Comparison of ENCODE assay signal across 8 cellular contexts in the genomic region with DNA sequence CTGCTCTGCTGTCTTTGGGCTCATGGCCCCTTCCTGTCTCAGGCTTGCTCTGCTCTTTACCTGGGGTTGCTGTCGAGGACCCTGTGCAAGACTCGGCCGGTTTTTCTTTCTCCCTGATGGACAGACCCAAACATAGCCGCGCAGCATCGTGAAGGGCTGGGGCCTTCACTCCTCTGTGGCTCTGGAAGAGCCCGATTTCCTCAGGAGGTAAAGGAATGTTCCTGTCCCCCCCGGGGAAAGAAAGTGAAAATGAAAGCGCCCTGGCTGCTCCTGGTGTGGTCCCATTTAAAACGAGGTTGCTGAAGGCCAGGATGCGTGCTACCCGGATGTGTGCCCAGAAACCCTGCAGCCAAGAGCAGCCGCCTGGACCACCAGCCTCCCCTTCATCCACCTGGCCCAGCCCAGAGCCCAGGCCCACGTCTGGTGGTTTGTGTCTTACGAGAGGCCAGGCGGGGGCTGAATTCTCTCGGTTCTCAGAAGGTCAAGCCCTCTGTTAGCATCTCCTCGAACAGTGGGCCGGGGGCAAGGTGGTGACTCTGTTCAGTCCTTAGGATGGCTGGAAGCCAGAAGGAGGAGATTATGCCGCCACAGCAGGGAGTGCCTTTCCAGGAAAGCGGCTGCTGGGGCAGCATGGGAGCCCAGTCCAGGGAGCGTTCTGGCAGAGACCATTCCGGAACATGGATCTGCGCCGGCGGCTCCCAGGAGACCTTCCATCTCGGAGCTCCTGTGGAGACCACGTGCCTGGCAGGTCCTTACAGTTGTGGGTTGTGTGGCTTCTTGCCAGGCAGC. TPM values are rescaled to one million over a fixed set of nuclear protein-coding genes. Genes with fewer than 3 reads are reported as not detected.
DNase-seq lines count a peak whose midpoint lies in the region; ATAC-seq, FAIRE-seq and TF ChIP-seq lines count a peak whose summit lies in the region.

No MANE protein-coding gene starts in this region.

- peaks cover 62% of the 10 kb centered on the region for H3K79me2 ChIP-seq in K562 (ENCODE audit: control insufficient read depth, insufficient read depth, low read length)

- H3K9ac ChIP-seq in K562 (ENCODE audit: insufficient read depth in 1 of 2, low read depth in 2 of 2, low read length in 2 of 2) (peak overlapping the region; percentile 90 to 98), kidney (ENCODE audit: low read length in 2 of 2) (peak overlapping the region; percentile 49 to 83)

- WGBS in K562 (ENCODE audit: insufficient coverage, low coverage, missing lambda C conversion rate) = 6% methylated on average over 28 of the region's 28 CpGs

- H3K4me3 ChIP-seq in K562 (peak overlapping the region; percentile 92), kidney (ENCODE audit: low read length in 2 of 2) (peak overlapping the region; percentile 68 to 86)

- no peak for TF ChIP-seq CTCF in K562 (IDR thresholded peaks at IDR 0.05 in 2 of 3, conservative IDR thresholded peaks at IDR 0.05 in 1 of 3; ENCODE audit: insufficient read depth in 2 of 3, low read depth in 1 of 3, low read length in 3 of 3)
- TF ChIP-seq CTCF in kidney (IDR thresholded peaks at IDR 0.05; ENCODE audit: borderline replicate concordance, extremely low read depth, insufficient read depth) = no peak
- no peak for TF ChIP-seq CTCF in D721Med (IDR thresholded peaks at IDR 0.05; ENCODE audit: insufficient read depth, missing control alignments)

- H3K27ac ChIP-seq in K562 (ENCODE audit: extremely low read depth, low read depth, low read length) = peak overlapping the region; percentile 96
- H3K27ac ChIP-seq in kidney (ENCODE audit: low read depth in 2 of 2, low read length in 2 of 2) = peak overlapping the region; percentile 30 to 94

- TF ChIP-seq RAD21 in K562 (CRISPR knock-in tag; conservative IDR thresholded peaks at IDR 0.05 in 1 of 2, IDR thresholded peaks at IDR 0.05 in 1 of 2) = no peak

- H3K9me3 ChIP-seq in K562 (replicated peaks; ENCODE audit: control insufficient read depth, insufficient read depth, low read depth, low read length) (no peaks in the 10 kb centered on the region), kidney (ENCODE audit: control insufficient read depth in 1 of 2, low read length in 2 of 2) (no peaks in the 10 kb centered on the region)

- CTCF ChIA-PET in K562 (lab: Yijun Ruan, JAX; ENCODE audit: low intra/inter-chr PET ratio) = interaction anchor here (0.7 kb wide), 1 partner anchor 24 kb away, joined by 4 read pairs; no protein-coding TSS in a partner anchor

- TF ChIP-seq EP300 in K562 (IDR thresholded peaks at IDR 0.05; ENCODE audit: low read length) = no peak

- no peak overlapping the region for H2AFZ ChIP-seq in K562 (ENCODE audit: low read depth, low read length)

- BruUV-seq in K562 (replicated peaks; lab: Mats Ljungman, UMichigan) = no TSS peak

- H3K4me1 ChIP-seq in K562 (replicated peaks in 1 of 2; ENCODE audit: control insufficient read depth in 2 of 2, insufficient read depth in 2 of 2, low read length in 2 of 2) (peaks cover 57 to 73% of the 10 kb centered on the region in 2 experiments), kidney (ENCODE audit: control insufficient read depth in 1 of 2, insufficient read depth in 1 of 2, low read depth in 1 of 2, low read length in 2 of 2) (peaks cover 20 to 32% of the 10 kb centered on the region in 2 donors)

- H3K36me3 ChIP-seq in K562 (ENCODE audit: control insufficient read depth, insufficient read depth, low read length) (peaks cover 29% of the 10 kb centered on the region; the same call in 2 of the 3 replicates), kidney (ENCODE audit: control insufficient read depth in 1 of 2, insufficient read depth in 2 of 2, low read length in 2 of 2) (peaks cover 0 to 6% of the 10 kb centered on the region in 2 donors)

- POLR2A ChIA-PET in K562 (lab: Yijun Ruan, JAX) = interaction anchor here (0.6 to 6.0 kb wide), 10 partner anchors 8 to 56 kb away, joined by 3 to 47 read pairs (median 6); a partner anchor contains a TSS

- H3K9me1 ChIP-seq in K562 (ENCODE audit: control insufficient read depth, insufficient read depth, low read length) = peaks cover 22% of the 10 kb centered on the region

- no peak for FAIRE-seq in K562 (lab: Jason Lieb, UNC)
- FAIRE-seq in kidney (lab: Jason Lieb, UNC) = no peak
- FAIRE-seq in D721Med (lab: Jason Lieb, UNC) = no peak

- H3K4me2 ChIP-seq in K562 (ENCODE audit: insufficient read depth, low read length) = peak overlapping the region; percentile 92

- ATAC-seq in K562 = no peak
- ATAC-seq in GM19397 (IDR thresholded peaks at IDR 0.05; ENCODE audit: unreplicated experiment) = no peak

- intact Hi-C loops in K562 (cut with micrococcal nuclease) = loop anchor here (2.0 kb wide), 1 partner anchor 56 kb away; no protein-coding TSS in a partner anchor
- intact Hi-C loops in kidney (cut with DNase I) = no loop called here

- no peaks in the 10 kb centered on the region for H3K27me3 ChIP-seq in K562 (ENCODE audit: control insufficient read depth in 2 of 2, insufficient read depth in 2 of 2, low read length in 2 of 2)

- peaks cover 56% of the 10 kb centered on the region for H4K20me1 ChIP-seq in K562 (replicated peaks; ENCODE audit: control insufficient read depth, insufficient read depth, low read length)

- in situ Hi-C loops in K562 (cut with MboI) = no loop called here

- TF ChIP-seq POLR2A in K562 (conservative IDR thresholded peaks at IDR 0.05) = no peak

- DNase-seq in ELF-1 (ENCODE audit: low read depth, low spot score) = peak; percentile 49
- peak; percentile 81 for DNase-seq in NCI-H2107 treated with DMSO at 0.1 percent for 48 hours (lab: John Stamatoyannopoulos, UW; ENCODE audit: unreplicated experiment)
- DNase-seq in K562 (ENCODE audit: extremely low read depth in 1 of 4, low spot score in 3 of 4) = peak in 2 of 4 experiments; percentile 53 to 79
- DNase-seq in kidney = peak; percentile 86
- DNase-seq in stimulated activated naive CD4-positive, alpha-beta T cell treated with Interleukin-2 at 50 U/mL for 16 hours (lab: John Stamatoyannopoulos, UW) = peak; percentile 13
- DNase-seq in hippocampal formation (lab: John Stamatoyannopoulos, UW) = no peak
- no peak for DNase-seq in D721Med (ENCODE audit: insufficient read length, low spot score)

RNA-seq across cellular contexts. Expression of a gene that starts 1.2 kb away (rescaled TPM):
- total RNA-seq in K562 (2011; cell fraction: chromatin; rRNA removed; ENCODE audit: low replicate concordance) = 206 and 587 TPM in 2 replicates
- 479 and 565 TPM in 2 replicates for total RNA-seq in K562 (2011; cell fraction: nucleolus; rRNA removed)
- total RNA-seq in K562 (2011; cell fraction: nucleoplasm; rRNA removed) = 351 and 369 TPM in 2 replicates
- total RNA-seq in K562 (2014; rRNA removed) = 331 and 360 TPM in 2 replicates
- 31.6 and 42.7 TPM in 2 replicates for total RNA-seq in K562 (2014; rRNA removed; fragmentation: Illumina TruSeq; extraction: Trizol)
- total RNA-seq in K562 (2015; rRNA removed; fragmentation: Illumina TruSeq; extraction: Trizol) = 129 and 132 TPM in 2 replicates
- 228 and 233 TPM in 2 replicates for total RNA-seq in K562 (2021)
- 192 and 244 TPM in 2 replicates for polyA plus RNA-seq in K562 (2011; rRNA removed)
- 357 and 647 TPM in 2 replicates for polyA plus RNA-seq in K562 (2011; cell fraction: cytosol; rRNA removed)
- polyA plus RNA-seq in K562 (2011; cell fraction: nucleus; rRNA removed) = 690 and 902 TPM in 2 replicates
- 198 and 243 TPM in 2 replicates for polyA plus RNA-seq in K562 (2012)
- 44.3 and 143 TPM in 2 replicates for polyA plus RNA-seq in K562 (2014; fragmentation: Illumina TruSeq; extraction: Trizol)
- 10 to 100 TPM in 1 of 2 experiments, 1 to 10 TPM in 1; 7.0 to 18.1 TPM for polyA plus RNA-seq in K562 (2014; fragmentation: Nextera tagmentation; extraction: Ambion mirVana)
- 285 and 338 TPM in 2 replicates for polyA plus RNA-seq in K562 (2014; rRNA removed)
- polyA minus RNA-seq in K562 (2011; rRNA and poly(A)+ RNA removed) = 38.4 and 72.5 TPM in 2 replicates
- 79.7 and 95.8 TPM in 2 replicates for polyA minus RNA-seq in K562 (2011; cell fraction: cytosol; rRNA and poly(A)+ RNA removed)
- 159 and 171 TPM in 2 replicates for polyA minus RNA-seq in K562 (2011; cell fraction: nucleus; rRNA and poly(A)+ RNA removed)
- 221 TPM for total RNA-seq in kidney
- 410 TPM for polyA plus RNA-seq in kidney (ENCODE audit: insufficient read depth, low read depth, low replicate concordance)

RNA-seq across cellular contexts. Expression of a gene that starts 8.5 kb away (rescaled TPM):
- 0.53 and 1.4 TPM in 2 replicates for total RNA-seq in K562 (2011; cell fraction: chromatin; rRNA removed; ENCODE audit: low replicate concordance)
- total RNA-seq in K562 (2011; cell fraction: nucleolus; rRNA removed) = 1.2 and 2.2 TPM in 2 replicates
- 0.59 and 0.69 TPM in 2 replicates for total RNA-seq in K562 (2011; cell fraction: nucleoplasm; rRNA removed)
- total RNA-seq in K562 (2014; rRNA removed) (0.32 and 0.86 TPM in 2 replicates), K562 (2014; rRNA removed; fragmentation: Illumina TruSeq; extraction: Trizol) (0.11 and 0.16 TPM in 2 replicates), K562 (2015; rRNA removed; fragmentation: Illumina TruSeq; extraction: Trizol) (0.11 and 0.22 TPM in 2 replicates), K562 (2021) (0.62 and 0.69 TPM in 2 replicates), kidney (6.0 TPM)
- polyA plus RNA-seq in K562 (2011; rRNA removed) (0.08 and 0.20 TPM in 2 replicates), K562 (2014; fragmentation: Illumina TruSeq; extraction: Trizol) (0.06 and 0.12 TPM in 2 replicates), K562 (2014; fragmentation: Nextera tagmentation; extraction: Ambion mirVana) (not detected), K562 (2014; rRNA removed) (0.03 and 0.36 TPM in 2 replicates), kidney (ENCODE audit: insufficient read depth, low read depth, low replicate concordance) (0.73 TPM)
- 0.10 and 0.61 TPM in 2 replicates for polyA plus RNA-seq in K562 (2011; cell fraction: cytosol; rRNA removed)
- 0.29 and 1.1 TPM in 2 replicates for polyA plus RNA-seq in K562 (2011; cell fraction: nucleus; rRNA removed)
- polyA plus RNA-seq in K562 (2012) = 0.39 and 0.47 TPM in 2 replicates
- polyA minus RNA-seq in K562 (2011; rRNA and poly(A)+ RNA removed) = 0.09 and 0.18 TPM in 2 replicates
- 0.57 TPM in 1 of 2 replicates, not detected in the other for polyA minus RNA-seq in K562 (2011; cell fraction: cytosol; rRNA and poly(A)+ RNA removed)
- 0.40 and 0.44 TPM in 2 replicates for polyA minus RNA-seq in K562 (2011; cell fraction: nucleus; rRNA and poly(A)+ RNA removed)

RNA-seq across cellular contexts. Expression of a gene that starts 24.3 kb away (rescaled TPM):
- total RNA-seq in K562 (2011; cell fraction: chromatin; rRNA removed; ENCODE audit: low replicate concordance) = 6.2 and 10.7 TPM in 2 replicates
- 8.3 and 8.9 TPM in 2 replicates for total RNA-seq in K562 (2011; cell fraction: nucleolus; rRNA removed)
- 6.8 and 8.3 TPM in 2 replicates for total RNA-seq in K562 (2011; cell fraction: nucleoplasm; rRNA removed)
- 9.0 and 16.8 TPM in 2 replicates for total RNA-seq in K562 (2014; rRNA removed)
- total RNA-seq in K562 (2014; rRNA removed; fragmentation: Illumina TruSeq; extraction: Trizol) = 1.8 and 1.9 TPM in 2 replicates
- total RNA-seq in K562 (2015; rRNA removed; fragmentation: Illumina TruSeq; extraction: Trizol) = 2.9 and 4.1 TPM in 2 replicates
- 14.1 and 15.5 TPM in 2 replicates for total RNA-seq in K562 (2021)
- polyA plus RNA-seq in K562 (2011; rRNA removed) = 2.7 and 5.6 TPM in 2 replicates
- polyA plus RNA-seq in K562 (2011; cell fraction: cytosol; rRNA removed) = 4.2 and 11.4 TPM in 2 replicates
- 4.0 and 5.9 TPM in 2 replicates for polyA plus RNA-seq in K562 (2011; cell fraction: nucleus; rRNA removed)
- 4.8 and 6.7 TPM in 2 replicates for polyA plus RNA-seq in K562 (2012)
- 1.9 and 5.9 TPM in 2 replicates for polyA plus RNA-seq in K562 (2014; fragmentation: Illumina TruSeq; extraction: Trizol)
- 1 to 10 TPM in 1 of 2 experiments, under 1 TPM in 1; 0.77 to 1.0 TPM for polyA plus RNA-seq in K562 (2014; fragmentation: Nextera tagmentation; extraction: Ambion mirVana)
- 6.9 and 9.0 TPM in 2 replicates for polyA plus RNA-seq in K562 (2014; rRNA removed)
- polyA minus RNA-seq in K562 (2011; rRNA and poly(A)+ RNA removed) = 1.9 and 2.1 TPM in 2 replicates
- 7.1 and 8.0 TPM in 2 replicates for polyA minus RNA-seq in K562 (2011; cell fraction: cytosol; rRNA and poly(A)+ RNA removed)
- 3.4 and 3.7 TPM in 2 replicates for polyA minus RNA-seq in K562 (2011; cell fraction: nucleus; rRNA and poly(A)+ RNA removed)
- 13.0 TPM for total RNA-seq in kidney
- 4.7 TPM for polyA plus RNA-seq in kidney (ENCODE audit: insufficient read depth, low read depth, low replicate concordance)

RNA-seq across cellular contexts. Expression of a gene that starts 32.2 kb away (rescaled TPM):
- 49.1 and 124 TPM in 2 replicates for total RNA-seq in K562 (2011; cell fraction: chromatin; rRNA removed; ENCODE audit: low replicate concordance)
- total RNA-seq in K562 (2011; cell fraction: nucleolus; rRNA removed) = 125 and 127 TPM in 2 replicates
- 91.0 and 99.2 TPM in 2 replicates for total RNA-seq in K562 (2011; cell fraction: nucleoplasm; rRNA removed)
- total RNA-seq in K562 (2014; rRNA removed) (228 and 230 TPM in 2 replicates), K562 (2014; rRNA removed; fragmentation: Illumina TruSeq; extraction: Trizol) (26.7 and 47.2 TPM in 2 replicates), K562 (2015; rRNA removed; fragmentation: Illumina TruSeq; extraction: Trizol) (83.8 and 90.1 TPM in 2 replicates), K562 (2021) (112 and 120 TPM in 2 replicates), kidney (37.8 TPM)
- polyA plus RNA-seq in K562 (2011; rRNA removed) (65.9 and 115 TPM in 2 replicates), K562 (2014; fragmentation: Illumina TruSeq; extraction: Trizol) (81.0 and 93.0 TPM in 2 replicates), K562 (2014; fragmentation: Nextera tagmentation; extraction: Ambion mirVana) (10 to 100 TPM; 34.9 to 77.0 TPM), K562 (2014; rRNA removed) (154 and 166 TPM in 2 replicates), kidney (ENCODE audit: insufficient read depth, low read depth, low replicate concordance) (141 TPM)
- 142 and 334 TPM in 2 replicates for polyA plus RNA-seq in K562 (2011; cell fraction: cytosol; rRNA removed)
- polyA plus RNA-seq in K562 (2011; cell fraction: nucleus; rRNA removed) = 277 and 406 TPM in 2 replicates
- 90.3 and 111 TPM in 2 replicates for polyA plus RNA-seq in K562 (2012)
- polyA minus RNA-seq in K562 (2011; rRNA and poly(A)+ RNA removed) = 25.6 and 46.0 TPM in 2 replicates
- 61.9 and 66.6 TPM in 2 replicates for polyA minus RNA-seq in K562 (2011; cell fraction: cytosol; rRNA and poly(A)+ RNA removed)
- 48.2 and 76.1 TPM in 2 replicates for polyA minus RNA-seq in K562 (2011; cell fraction: nucleus; rRNA and poly(A)+ RNA removed)

RNA-seq across cellular contexts. Expression of a gene that starts 38.2 kb away (rescaled TPM):
- 16.4 and 31.0 TPM in 2 replicates for total RNA-seq in K562 (2011; cell fraction: chromatin; rRNA removed; ENCODE audit: low replicate concordance)
- total RNA-seq in K562 (2011; cell fraction: nucleolus; rRNA removed) = 27.0 and 28.6 TPM in 2 replicates
- total RNA-seq in K562 (2011; cell fraction: nucleoplasm; rRNA removed) = 20.4 and 20.5 TPM in 2 replicates
- total RNA-seq in K562 (2014; rRNA removed) = 42.2 and 50.8 TPM in 2 replicates
- 4.9 and 8.3 TPM in 2 replicates for total RNA-seq in K562 (2014; rRNA removed; fragmentation: Illumina TruSeq; extraction: Trizol)
- total RNA-seq in K562 (2015; rRNA removed; fragmentation: Illumina TruSeq; extraction: Trizol) = 18.9 and 23.2 TPM in 2 replicates
- 38.2 and 41.8 TPM in 2 replicates for total RNA-seq in K562 (2021)
- polyA plus RNA-seq in K562 (2011; rRNA removed) = 10.8 and 15.6 TPM in 2 replicates
- 12.7 and 22.3 TPM in 2 replicates for polyA plus RNA-seq in K562 (2011; cell fraction: cytosol; rRNA removed)
- 44.7 and 65.7 TPM in 2 replicates for polyA plus RNA-seq in K562 (2011; cell fraction: nucleus; rRNA removed)
- 28.9 and 30.6 TPM in 2 replicates for polyA plus RNA-seq in K562 (2012)
- 12.5 and 20.9 TPM in 2 replicates for polyA plus RNA-seq in K562 (2014; fragmentation: Illumina TruSeq; extraction: Trizol)
- 1 to 10 TPM; 3.2 to 3.8 TPM for polyA plus RNA-seq in K562 (2014; fragmentation: Nextera tagmentation; extraction: Ambion mirVana)
- polyA plus RNA-seq in K562 (2014; rRNA removed) = 34.3 and 48.7 TPM in 2 replicates
- 1.9 and 2.0 TPM in 2 replicates for polyA minus RNA-seq in K562 (2011; rRNA and poly(A)+ RNA removed)
- 2.3 and 5.9 TPM in 2 replicates for polyA minus RNA-seq in K562 (2011; cell fraction: cytosol; rRNA and poly(A)+ RNA removed)
- polyA minus RNA-seq in K562 (2011; cell fraction: nucleus; rRNA and poly(A)+ RNA removed) = 6.9 and 8.2 TPM in 2 replicates
- total RNA-seq in kidney = 17.4 TPM
- 17.6 TPM for polyA plus RNA-seq in kidney (ENCODE audit: insufficient read depth, low read depth, low replicate concordance)

Comparison
In these comparisons a context has a peak if more than half of its experiments do, and no peak if none do; other contexts are left out.
1. DNase-seq: peak in ELF-1 (single experiment), NCI-H2107 treated with DMSO at 0.1 percent for 48 hours (single experiment), kidney (single experiment) and stimulated activated naive CD4-positive, alpha-beta T cell treated with Interleukin-2 at 50 U/mL for 16 hours (single experiment); none in hippocampal formation (0 of 2) and D721Med (single experiment).